10 cellular contexts compared by ENCODE assay signal in the genomic region with DNA sequence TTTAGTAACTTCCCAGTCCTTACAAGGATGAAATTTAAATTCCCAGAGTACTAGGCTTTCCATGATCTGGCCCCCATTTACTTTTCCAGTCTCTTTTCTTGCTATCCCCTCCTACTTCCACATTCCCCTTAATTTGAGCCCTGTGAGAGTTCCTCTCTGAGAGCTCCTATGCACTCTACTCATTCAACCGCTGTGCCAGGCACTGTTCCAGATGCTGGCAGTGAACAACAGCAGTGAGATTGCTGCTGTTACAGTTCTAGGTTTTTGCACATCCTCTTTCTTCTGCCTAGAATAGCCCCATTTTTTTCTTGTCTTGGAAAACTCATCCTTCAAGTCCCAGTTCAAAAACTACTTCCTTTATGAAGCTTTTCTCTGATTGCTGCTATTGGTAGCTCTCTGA.
"Had no signal": no experiment of that assay in that cellular context is flagged by ENCODE, and none has a peak within 500 bp of the region (broad histone marks: within the 10 kb centered on the region; RNA-seq: fewer than 3 reads in every experiment).

No MANE protein-coding gene starts in this region.

- H3K9me3 Mint-ChIP-seq: activated naive CD4-positive, alpha-beta T cell treated with anti-CD3 and anti-CD28 coated beads, Interleukin-2, amount 50 U/mL, for 24 hours; naive thymus-derived CD8-positive, alpha-beta T cell had no signal

- H3K27me3 Mint-ChIP-seq: activated naive CD4-positive, alpha-beta T cell treated with anti-CD3 and anti-CD28 coated beads, Interleukin-2, amount 50 U/mL, for 24 hours; naive thymus-derived CD8-positive, alpha-beta T cell had no signal

- ATAC-seq: activated CD4-positive, CD25-positive, alpha-beta regulatory T cell treated with anti-CD3 and anti-CD28 coated beads, Interleukin-2, amount 50 U/mL, for 24 hours; foreskin keratinocyte; mucosa of descending colon; naive thymus-derived CD8-positive, alpha-beta T cell had no signal

- H3K27ac Mint-ChIP-seq: activated naive CD4-positive, alpha-beta T cell treated with anti-CD3 and anti-CD28 coated beads, Interleukin-2, amount 50 U/mL, for 24 hours had no signal

- DNase-seq: amniotic stem cell; central memory CD4-positive, alpha-beta T cell; effector CD4-positive, alpha-beta T cell; foreskin keratinocyte; mucosa of descending colon; naive thymus-derived CD8-positive, alpha-beta T cell; sigmoid colon; spleen had no signal

- H3K4me3 Mint-ChIP-seq: activated naive CD4-positive, alpha-beta T cell treated with anti-CD3 and anti-CD28 coated beads, Interleukin-2, amount 50 U/mL, for 24 hours; naive thymus-derived CD8-positive, alpha-beta T cell had no signal
